9 cellular contexts compared by ENCODE assay signal in genomic region chr10:78424721-78425120, GRCh38.
DNase-seq lines count a peak whose midpoint lies in the region; ATAC-seq, FAIRE-seq and TF ChIP-seq lines count a peak whose summit lies in the region.
"Had no signal": no experiment of that assay in that cellular context is flagged by ENCODE, and none has a peak within 500 bp of the region (broad histone marks: within the 10 kb centered on the region; RNA-seq: fewer than 3 reads in every experiment).

No MANE protein-coding gene starts in this region.

- intact Hi-C loops in mucosa of descending colon (cut with DNase I, micrococcal nuclease), result no loop called here

- peaks cover 12% of the 10 kb centered on the region for H3K27me3 ChIP-seq in astrocyte (ENCODE audit: insufficient read depth, low read length)
- H3K27me3 ChIP-seq in gastroesophageal sphincter, result no peaks in the 10 kb centered on the region
- H3K27me3 ChIP-seq: gastrocnemius medialis had no signal

- no peaks in the 10 kb centered on the region for H4K20me1 ChIP-seq in astrocyte (ENCODE audit: insufficient read depth, low read length)

- H3K4me1 ChIP-seq in astrocyte (ENCODE audit: insufficient read depth, low read length) (no peaks in the 10 kb centered on the region), mucosa of descending colon (ENCODE audit: low read depth) (no peaks in the 10 kb centered on the region), gastroesophageal sphincter (no peaks in the 10 kb centered on the region)
- H3K4me1 ChIP-seq: gastrocnemius medialis had no signal

- no peaks in the 10 kb centered on the region for H3K79me2 ChIP-seq in astrocyte (ENCODE audit: insufficient read depth, low read length)

- H3K36me3 Mint-ChIP-seq in astrocyte (ENCODE audit: low read depth, unreplicated experiment), result no peaks in the 10 kb centered on the region
- no peaks in the 10 kb centered on the region for H3K36me3 Mint-ChIP-seq in natural killer cell treated with Interleukin-12 subunit alpha and Interleukin-12 subunit beta and Interleukin-15 and Interleukin-18, amount 100 ng/mL, for 72 hours

- ATAC-seq in mucosa of descending colon (peak; percentile 27), gastroesophageal sphincter (no peak), HG03039 (IDR thresholded peaks at IDR 0.05; ENCODE audit: unreplicated experiment) (no peak)
- ATAC-seq in natural killer cell treated with Interleukin-12 subunit alpha and Interleukin-12 subunit beta and Interleukin-15 and Interleukin-18, amount 100 ng/mL, for 72 hours, result no peak
- ATAC-seq: gastrocnemius medialis had no signal

- no peak for TF ChIP-seq EP300 in gastroesophageal sphincter (IDR thresholded peaks at IDR 0.05)

- no peak for TF ChIP-seq POLR2A in gastroesophageal sphincter (IDR thresholded peaks at IDR 0.05)

- WGBS in gastroesophageal sphincter (ENCODE audit: low coverage in 1 of 2), 2 donors, result 100% methylated on average over 1 of the region's 1 CpG

- no peak overlapping the region for H3K27ac Mint-ChIP-seq in astrocyte (ENCODE audit: unreplicated experiment)
- H3K27ac Mint-ChIP-seq in natural killer cell treated with Interleukin-12 subunit alpha and Interleukin-12 subunit beta and Interleukin-15 and Interleukin-18, amount 100 ng/mL, for 72 hours, result no peak overlapping the region

- H3K4me3 Mint-ChIP-seq in astrocyte (ENCODE audit: unreplicated experiment), result no peak overlapping the region
- H3K4me3 Mint-ChIP-seq in natural killer cell treated with Interleukin-12 subunit alpha and Interleukin-12 subunit beta and Interleukin-15 and Interleukin-18, amount 100 ng/mL, for 72 hours, result no peak overlapping the region

- H3K36me3 ChIP-seq in astrocyte (ENCODE audit: insufficient read depth, low read length) (no peaks in the 10 kb centered on the region), mucosa of descending colon (ENCODE audit: low read depth) (no peaks in the 10 kb centered on the region), gastroesophageal sphincter (no peaks in the 10 kb centered on the region)
- H3K36me3 ChIP-seq: gastrocnemius medialis had no signal

- no peak overlapping the region for H3K9ac ChIP-seq in astrocyte (ENCODE audit: low read length)

- no peaks in the 10 kb centered on the region for H3K4me1 Mint-ChIP-seq in astrocyte (ENCODE audit: low read depth, unreplicated experiment)
- no peaks in the 10 kb centered on the region for H3K4me1 Mint-ChIP-seq in natural killer cell treated with Interleukin-12 subunit alpha and Interleukin-12 subunit beta and Interleukin-15 and Interleukin-18, amount 100 ng/mL, for 72 hours (ENCODE audit: low read depth in 2 of 2)

- no peak overlapping the region for H2AFZ ChIP-seq in astrocyte (ENCODE audit: low read depth, low read length)

- no peak overlapping the region for H3K4me2 ChIP-seq in astrocyte (ENCODE audit: low read length)

- peak; percentile 70 for DNase-seq in DMS53 (lab: John Stamatoyannopoulos, UW)
- DNase-seq in HuH-7.5 (ENCODE audit: low spot score), result peak; percentile 30
- DNase-seq in astrocyte (ENCODE audit: low read depth), result no peak
- DNase-seq in mucosa of descending colon, result peak in 1 of 3 donors; percentile 23
- no peak for DNase-seq in AG08395 (ENCODE audit: low spot score)
- DNase-seq in natural killer cell treated with Interleukin-12 subunit alpha and Interleukin-12 subunit beta and Interleukin-15 and Interleukin-18, amount 100 ng/mL, for 72 hours (ENCODE audit: low spot score), result no peak
- DNase-seq: gastrocnemius medialis had no signal

- peak; percentile 11 for TF ChIP-seq CTCF in astrocyte (IDR thresholded peaks at IDR 0.05; ENCODE audit: insufficient read depth, low read depth, low read length)
- TF ChIP-seq CTCF in mucosa of descending colon (IDR thresholded peaks at IDR 0.05), result no peak
- TF ChIP-seq CTCF in gastroesophageal sphincter (IDR thresholded peaks at IDR 0.05), result no peak

- H3K27me3 Mint-ChIP-seq in astrocyte (ENCODE audit: low read depth, unreplicated experiment), result peaks cover 32% of the 10 kb centered on the region
- H3K27me3 Mint-ChIP-seq in natural killer cell treated with Interleukin-12 subunit alpha and Interleukin-12 subunit beta and Interleukin-15 and Interleukin-18, amount 100 ng/mL, for 72 hours, result peaks cover 21% of the 10 kb centered on the region in 2 donors

- H3K4me3 ChIP-seq in astrocyte (ENCODE audit: insufficient read depth, low read depth, low read length) (no peak overlapping the region), mucosa of descending colon (no peak overlapping the region), gastroesophageal sphincter (no peak overlapping the region)
- H3K4me3 ChIP-seq: gastrocnemius medialis had no signal

- H3K9me3 Mint-ChIP-seq in astrocyte (ENCODE audit: unreplicated experiment), result peaks cover 5% of the 10 kb centered on the region
- H3K9me3 Mint-ChIP-seq in natural killer cell treated with Interleukin-12 subunit alpha and Interleukin-12 subunit beta and Interleukin-15 and Interleukin-18, amount 100 ng/mL, for 72 hours, result peaks cover 4% of the 10 kb centered on the region

- no peak for FAIRE-seq in astrocyte (lab: Jason Lieb, UNC)

- H3K27ac ChIP-seq in astrocyte (ENCODE audit: low read depth, low read length), result no peak overlapping the region
- H3K27ac ChIP-seq in gastroesophageal sphincter, result no peak overlapping the region
- H3K27ac ChIP-seq: gastrocnemius medialis had no signal

- H3K9me3 ChIP-seq in astrocyte (ENCODE audit: insufficient read depth, low read depth, low read length) (peaks cover 3% of the 10 kb centered on the region), mucosa of descending colon (peaks cover 2% of the 10 kb centered on the region), gastroesophageal sphincter (peaks cover 0 to 18% (median 0%) of the 10 kb centered on the region in 3 donors)
- H3K9me3 ChIP-seq: gastrocnemius medialis had no signal

Comparison
In these comparisons a context has a peak if more than half of its experiments do, and no peak if none do; other contexts are left out.
1. DNase-seq: peak in DMS53 (single experiment) and HuH-7.5 (single experiment); none in astrocyte (single experiment), AG08395 (single experiment) and natural killer cell treated with Interleukin-12 subunit alpha and Interleukin-12 subunit beta and Interleukin-15 and Interleukin-18, amount 100 ng/mL, for 72 hours (single experiment).